Comparison of ENCODE assay signal across 23 cellular contexts in the genomic region with DNA sequence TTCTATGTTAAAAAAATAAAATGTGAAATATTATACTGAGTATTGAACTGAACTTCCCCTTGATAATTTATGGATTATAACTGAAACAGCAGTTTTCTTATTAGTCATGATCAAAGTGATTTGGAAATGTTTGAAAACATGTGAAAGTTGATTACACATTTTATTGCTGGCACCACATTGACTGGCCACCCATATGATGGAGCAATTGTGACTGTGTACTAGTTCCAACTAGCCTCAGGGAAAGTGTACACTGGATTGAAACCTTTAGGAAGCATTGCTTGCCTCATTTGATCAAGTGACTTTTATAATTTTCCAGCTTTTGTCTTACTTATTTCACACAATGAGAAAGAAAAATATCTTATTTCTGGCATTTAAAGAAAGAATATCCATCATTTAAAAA.
A peak's percentile ranks its signal among the peaks of the same experiment; 100 is the strongest.
DNase-seq lines count a peak whose midpoint lies in the region; ATAC-seq and TF ChIP-seq lines count a peak whose summit lies in the region.
"Had no signal": no experiment of that assay in that cellular context is flagged by ENCODE, and none has a peak within 500 bp of the region (broad histone marks: within the 10 kb centered on the region; RNA-seq: fewer than 3 reads in every experiment).

No MANE protein-coding gene starts in this region.

- H4K20me1 ChIP-seq in GM23248 (ENCODE audit: insufficient read depth) (no peaks in the 10 kb centered on the region), mammary epithelial cell (ENCODE audit: insufficient read depth, low read length) (no peaks in the 10 kb centered on the region)
- H4K20me1 ChIP-seq: BLaER1 treated with 17β-estradiol and CSF1 and Interleukin-3, amounts not matched to agents 10 nM and 100 nM had no signal

- POLR2A ChIA-PET in activated CD4-positive, alpha-beta T cell treated with anti-CD3 and anti-CD28 coated beads for 36 hours (lab: Charles Lee): no interaction called here

- no peaks in the 10 kb centered on the region for H3K9me3 ChIP-seq in GM23248 (ENCODE audit: low read depth)
- H3K9me3 ChIP-seq in mammary epithelial cell (replicated peaks; ENCODE audit: insufficient read depth, low read length): no peaks in the 10 kb centered on the region
- H3K9me3 ChIP-seq: A549; BE2C; BLaER1 treated with 17β-estradiol and CSF1 and Interleukin-3, amounts not matched to agents 10 nM and 100 nM; HAP-1 had no signal

- H3K4me2 ChIP-seq in GM23248 (ENCODE audit: unreplicated experiment) (no peak overlapping the region), mammary epithelial cell (ENCODE audit: insufficient read depth, low read depth, low read length) (no peak overlapping the region)
- H3K4me2 ChIP-seq: A549; BLaER1 treated with 17β-estradiol and CSF1 and Interleukin-3, amounts not matched to agents 10 nM and 100 nM had no signal

- H3K9me3 Mint-ChIP-seq in activated CD4-positive, alpha-beta T cell treated with anti-CD3 and anti-CD28 coated beads for 36 hours (ENCODE audit: low read depth): peaks cover 6% of the 10 kb centered on the region
- H3K9me3 Mint-ChIP-seq: HFFc6 had no signal

- no peaks in the 10 kb centered on the region; the same call in 1 of the 2 replicates for H3F3A ChIP-seq in GM23248 (ENCODE audit: insufficient read depth)

- DNase-seq in GM23248: peak; percentile 55
- peak; percentile 48 for DNase-seq in mammary epithelial cell
- DNase-seq in renal cortical epithelial cell (ENCODE audit: low read depth): peak; percentile 47
- DNase-seq in activated CD4-positive, alpha-beta T cell treated with anti-CD3 and anti-CD28 coated beads for 36 hours: no peak
- no peak for DNase-seq in NCI-H345 (lab: John Stamatoyannopoulos, UW)
- DNase-seq: 8988T; ACHN; AML-193; BE2C; CD4-positive, alpha-beta T cell; CD8-positive, alpha-beta memory T cell; DMS 273 treated with DMSO at 0.1 percent for 48 hours; DMS79; EL; GDM1; GOT3; HFFc6 had no signal

- H3K27ac ChIP-seq in GM23248 (no peak overlapping the region), mammary epithelial cell (ENCODE audit: insufficient read depth, low read depth, low read length) (no peak overlapping the region)
- H3K27ac ChIP-seq: A549; BLaER1 treated with 17β-estradiol and CSF1 and Interleukin-3, amounts not matched to agents 10 nM and 100 nM had no signal

- no peak overlapping the region for H2AFZ ChIP-seq in GM23248
- no peak overlapping the region for H2AFZ ChIP-seq in mammary epithelial cell (ENCODE audit: low read depth, low read length)

- no peaks in the 10 kb centered on the region for H3K36me3 ChIP-seq in GM23248 (ENCODE audit: low read depth)
- H3K36me3 ChIP-seq in mammary epithelial cell (ENCODE audit: insufficient read depth, low read length): no peaks in the 10 kb centered on the region
- H3K36me3 ChIP-seq: BE2C; BLaER1 treated with 17β-estradiol and CSF1 and Interleukin-3, amounts not matched to agents 10 nM and 100 nM; HAP-1 had no signal

- in situ Hi-C loops in GM23248 (cut with MboI): no loop called here
- in situ Hi-C loops in mammary epithelial cell (cut with MboI; ENCODE audit: low sequenced_read_pairs in 2 of 2): no loop called here

- no peaks in the 10 kb centered on the region for H3K79me2 ChIP-seq in GM23248 (ENCODE audit: insufficient read depth)
- no peaks in the 10 kb centered on the region for H3K79me2 ChIP-seq in mammary epithelial cell (ENCODE audit: insufficient read depth, low read length)

- peaks cover 3% of the 10 kb centered on the region for H3K27me3 Mint-ChIP-seq in activated CD4-positive, alpha-beta T cell treated with anti-CD3 and anti-CD28 coated beads for 36 hours
- H3K27me3 Mint-ChIP-seq: CD4-positive, alpha-beta T cell; CD8-positive, alpha-beta memory T cell had no signal

- CTCF ChIA-PET in mammary epithelial cell (lab: Charles Lee; ENCODE audit: low non-redundant PET): no interaction called here
- CTCF ChIA-PET in activated CD4-positive, alpha-beta T cell treated with anti-CD3 and anti-CD28 coated beads for 36 hours (lab: Charles Lee): no interaction called here

- H3K4me3 Mint-ChIP-seq in activated CD4-positive, alpha-beta T cell treated with anti-CD3 and anti-CD28 coated beads for 36 hours: no peak overlapping the region
- H3K4me3 Mint-ChIP-seq: CD14-positive monocyte; CD4-positive, alpha-beta T cell; CD8-positive, alpha-beta memory T cell; HFFc6 had no signal

- no peak for TF ChIP-seq POLR2A in GM18505 (IDR thresholded peaks at IDR 0.05; ENCODE audit: borderline replicate concordance, extremely low read depth, insufficient read depth, insufficient read length)

- H3K9ac ChIP-seq in GM23248 (no peak overlapping the region), mammary epithelial cell (ENCODE audit: insufficient read depth, low read length) (no peak overlapping the region)
- H3K9ac ChIP-seq: BLaER1 treated with 17β-estradiol and CSF1 and Interleukin-3, amounts not matched to agents 10 nM and 100 nM had no signal

- BruUV-seq in mammary epithelial cell (replicated peaks; lab: Mats Ljungman, UMichigan): no TSS peak

- dilution Hi-C loops in mammary epithelial cell (cut with HindIII; ENCODE audit: low sequenced_read_pairs): no loop called here

- ATAC-seq in esophagus mucosa (peak; percentile 54), GM18505 (IDR thresholded peaks at IDR 0.05; ENCODE audit: unreplicated experiment) (no peak)
- ATAC-seq in activated CD4-positive, alpha-beta T cell treated with anti-CD3 and anti-CD28 coated beads for 36 hours: no peak
- ATAC-seq: A549 had no signal

- TF ChIP-seq CTCF in mammary epithelial cell (conservative IDR thresholded peaks at IDR 0.05 in 1 of 2, IDR thresholded peaks at IDR 0.05 in 1 of 2; ENCODE audit: extremely low read depth in 1 of 2, insufficient read depth in 1 of 2, low read depth in 1 of 2, low read length in 2 of 2): no peak

- no peak overlapping the region for H3K27ac Mint-ChIP-seq in activated CD4-positive, alpha-beta T cell treated with anti-CD3 and anti-CD28 coated beads for 36 hours
- H3K27ac Mint-ChIP-seq: CD14-positive monocyte; CD4-positive, alpha-beta T cell; CD8-positive, alpha-beta memory T cell; HFFc6 had no signal

- H3K36me3 Mint-ChIP-seq in activated CD4-positive, alpha-beta T cell treated with anti-CD3 and anti-CD28 coated beads for 36 hours (ENCODE audit: low read depth): no peaks in the 10 kb centered on the region
- H3K36me3 Mint-ChIP-seq: CD14-positive monocyte had no signal

- intact Hi-C loops in mammary epithelial cell (cut with micrococcal nuclease): no loop called here
- intact Hi-C loops in activated CD4-positive, alpha-beta T cell treated with anti-CD3 and anti-CD28 coated beads for 36 hours (cut with DNase I, micrococcal nuclease): no loop called here

- peaks cover 23% of the 10 kb centered on the region for H3K4me1 ChIP-seq in GM23248 (ENCODE audit: insufficient read depth)
- no peaks in the 10 kb centered on the region for H3K4me1 ChIP-seq in mammary epithelial cell (ENCODE audit: insufficient read depth, low read length)
- H3K4me1 ChIP-seq: BE2C; BLaER1 treated with 17β-estradiol and CSF1 and Interleukin-3, amounts not matched to agents 10 nM and 100 nM had no signal

- H3K4me3 ChIP-seq in GM23248 (no peak overlapping the region), mammary epithelial cell (replicated peaks in 1 of 3; ENCODE audit: insufficient read depth in 1 of 3, low read depth in 2 of 3, low read length in 3 of 3) (no peak overlapping the region)
- H3K4me3 ChIP-seq: A549; BLaER1 treated with 17β-estradiol and CSF1 and Interleukin-3, amounts not matched to agents 10 nM and 100 nM; HAP-1 had no signal

- no peaks in the 10 kb centered on the region for H3K9me2 ChIP-seq in GM23248 (ENCODE audit: insufficient read depth)

- H3K27me3 ChIP-seq in GM23248 (replicated peaks; ENCODE audit: insufficient read depth): no peaks in the 10 kb centered on the region
- H3K27me3 ChIP-seq in mammary epithelial cell (ENCODE audit: insufficient read depth, low read length): no peaks in the 10 kb centered on the region
- H3K27me3 ChIP-seq: BE2C; BLaER1 treated with 17β-estradiol and CSF1 and Interleukin-3, amounts not matched to agents 10 nM and 100 nM had no signal

- H3K4me1 Mint-ChIP-seq in activated CD4-positive, alpha-beta T cell treated with anti-CD3 and anti-CD28 coated beads for 36 hours: no peaks in the 10 kb centered on the region
- H3K4me1 Mint-ChIP-seq: CD14-positive monocyte; CD8-positive, alpha-beta memory T cell had no signal

Comparison
In these comparisons a context has a peak if more than half of its experiments do, and no peak if none do; other contexts are left out.
1. DNase-seq: peak in GM23248 (single experiment), mammary epithelial cell (single experiment) and renal cortical epithelial cell (single experiment); none in activated CD4-positive, alpha-beta T cell treated with anti-CD3 and anti-CD28 coated beads for 36 hours (single experiment) and NCI-H345 (single experiment).